8 cellular contexts compared by ENCODE assay signal in the genomic region with DNA sequence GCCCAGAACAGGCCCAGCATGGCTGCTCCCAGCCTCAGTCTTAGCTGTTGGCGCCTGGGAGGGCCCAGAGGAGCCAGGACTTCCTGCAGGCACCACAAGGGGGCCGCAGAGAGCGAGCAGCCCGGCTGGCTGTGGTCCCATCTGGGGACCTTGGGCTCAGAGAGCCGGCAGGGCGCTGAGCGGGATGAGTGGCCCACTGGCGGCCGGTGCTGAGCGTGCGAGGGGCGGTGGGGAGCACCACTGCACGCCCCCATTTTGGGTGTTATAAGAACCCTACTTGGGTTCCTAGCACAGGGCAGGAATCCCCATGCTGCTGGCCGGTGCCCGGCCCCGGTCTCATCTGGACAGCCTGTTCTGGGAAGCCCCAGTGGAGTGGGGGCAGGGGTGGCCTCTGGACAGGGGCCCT. TPM values are rescaled to one million over a fixed set of nuclear protein-coding genes. Genes with fewer than 3 reads are reported as not detected.
DNase-seq lines count a peak whose midpoint lies in the region; FAIRE-seq and TF ChIP-seq lines count a peak whose summit lies in the region.

No MANE protein-coding gene starts in this region.

- peak; percentile 83 to 92 for TF ChIP-seq CTCF in endothelial cell of umbilical vein (IDR thresholded peaks at IDR 0.05; ENCODE audit: extremely low read depth in 1 of 2, insufficient read depth in 1 of 2, low read depth in 1 of 2, low read length in 2 of 2)

- no peak overlapping the region for H3K4me2 ChIP-seq in endothelial cell of umbilical vein (ENCODE audit: insufficient read depth, low read length)

- POLR2A ChIA-PET in endothelial cell of umbilical vein (lab: Charles Lee), result no interaction called here

- intact Hi-C loops in endothelial cell of umbilical vein (cut with micrococcal nuclease), result loop anchor here (1.0 kb wide), 4 partner anchors 33 to 80 kb away; no protein-coding TSS in a partner anchor

- dilution Hi-C loops in endothelial cell of umbilical vein (cut with MboI; ENCODE audit: extremely low pct_ligation_motif_present, low sequenced_read_pairs), result no loop called here

- H3K27ac ChIP-seq in endothelial cell of umbilical vein (ENCODE audit: insufficient read depth, low read depth, low read length), result no peak overlapping the region

- DNase-seq in NCI-H1092 treated with DMSO at 0.1 percent for 48 hours (lab: John Stamatoyannopoulos, UW), result peak; percentile 10
- DNase-seq in NCI-H1092 (lab: John Stamatoyannopoulos, UW), result no peak
- peak; percentile 29 for DNase-seq in NCI-H2171 treated with DMSO at 0.1 percent for 48 hours (lab: John Stamatoyannopoulos, UW)
- DNase-seq in activated CD8-positive, alpha-beta memory T cell treated with anti-CD3 and anti-CD28 coated beads, Interleukin-2, amount 50 U/mL, for 1 hour (ENCODE audit: extremely low read depth), result peak; percentile 20
- DNase-seq in endothelial cell of umbilical vein (ENCODE audit: low read depth, low spot score), result peak; percentile 74
- DNase-seq in mucosa of gallbladder (ENCODE audit: low spot score), result peak; percentile 63
- peak; percentile 52 for DNase-seq in stimulated activated CD8-positive, alpha-beta memory T cell treated with anti-CD3 and anti-CD28 coated beads, Interleukin-4, amount 100 ng/mL, for 24 hours (ENCODE audit: low read depth)
- no peak for DNase-seq in NCI-H446 treated with DMSO at 0.1 percent for 48 hours (lab: John Stamatoyannopoulos, UW)

- H3K36me3 ChIP-seq in endothelial cell of umbilical vein (ENCODE audit: control insufficient read depth in 2 of 2, extremely low read depth in 1 of 2, insufficient read depth in 2 of 2, low read length in 2 of 2), result peaks cover 3 to 25% of the 10 kb centered on the region in 2 experiments

- H2AFZ ChIP-seq in endothelial cell of umbilical vein (ENCODE audit: low read depth, low read length), result no peak overlapping the region

- TF ChIP-seq POLR2A in endothelial cell of umbilical vein (IDR thresholded peaks at IDR 0.05; ENCODE audit: low read depth, low read length), result no peak

- no peaks in the 10 kb centered on the region for H3K9me3 ChIP-seq in endothelial cell of umbilical vein (replicated peaks; ENCODE audit: control insufficient read depth, insufficient read depth, low read length)

- H3K9me1 ChIP-seq in endothelial cell of umbilical vein (replicated peaks; ENCODE audit: control insufficient read depth, extremely low read depth, insufficient read depth, low read length), result no peaks in the 10 kb centered on the region

- no peak overlapping the region for H3K4me3 ChIP-seq in endothelial cell of umbilical vein (replicated peaks in 1 of 3; ENCODE audit: insufficient read depth in 1 of 3, low read depth in 1 of 3, low read length in 3 of 3)

- CTCF ChIA-PET in endothelial cell of umbilical vein (lab: Charles Lee), result interaction anchor here (0.6 to 1.9 kb wide), 20 partner anchors 9 to 132 kb away, joined by 3 to 31 read pairs (median 4); partner anchors contain the start of gene CRIP1

- peak; percentile 82 for FAIRE-seq in endothelial cell of umbilical vein (lab: Jason Lieb, UNC)

- no peaks in the 10 kb centered on the region for H4K20me1 ChIP-seq in endothelial cell of umbilical vein (replicated peaks; ENCODE audit: control insufficient read depth, extremely low read depth, insufficient read depth, low read length)

- no TSS peak for BruUV-seq in endothelial cell of umbilical vein (replicated peaks; lab: Mats Ljungman, UMichigan)

- peaks cover 6% of the 10 kb centered on the region for H3K79me2 ChIP-seq in endothelial cell of umbilical vein (ENCODE audit: control insufficient read depth, insufficient read depth, low read length)

- peak overlapping the region; percentile 22 for H3K9ac ChIP-seq in endothelial cell of umbilical vein (replicated peaks; ENCODE audit: extremely low read depth, insufficient read depth, low read length)

- H3K4me1 ChIP-seq in endothelial cell of umbilical vein (ENCODE audit: control insufficient read depth, extremely low read depth, insufficient read depth, low read length), result no peaks in the 10 kb centered on the region

- no peaks in the 10 kb centered on the region for H3K27me3 ChIP-seq in endothelial cell of umbilical vein (ENCODE audit: control insufficient read depth in 2 of 2, insufficient read depth in 2 of 2, low read length in 2 of 2)

TF ChIP-seq in endothelial cell of umbilical vein, 7 proteins besides CTCF, POLR2A, EP300 and RAD21:
- TF ChIP-seq JUN (IDR thresholded peaks at IDR 0.05; ENCODE audit: borderline replicate concordance, insufficient read depth, insufficient read length, low read depth) (no peak), EZH2 (IDR thresholded peaks at IDR 0.05; ENCODE audit: borderline replicate concordance, low read depth, low read length, severe bottlenecking) (no peak), POLR2AphosphoS5 (IDR thresholded peaks at IDR 0.05; ENCODE audit: insufficient read depth, low read depth, low read length) (no peak), MYC (IDR thresholded peaks at IDR 0.05; ENCODE audit: low read depth, low read length) (no peak), GATA2 (IDR thresholded peaks at IDR 0.05; ENCODE audit: insufficient read depth, insufficient read length, low read depth, low read length) (no peak), FOS (IDR thresholded peaks at IDR 0.05; ENCODE audit: borderline replicate concordance, insufficient read depth, low read length) (no peak)
- TF ChIP-seq, protein P1, sequence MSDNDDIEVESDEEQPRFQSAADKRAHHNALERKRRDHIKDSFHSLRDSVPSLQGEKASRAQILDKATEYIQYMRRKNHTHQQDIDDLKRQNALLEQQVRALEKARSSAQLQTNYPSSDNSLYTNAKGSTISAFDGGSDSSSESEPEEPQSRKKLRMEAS (IDR thresholded peaks at IDR 0.05; ENCODE audit: insufficient read depth, insufficient read length), result no peak

RNA-seq across cellular contexts. Expression of gene CRIP2, which starts 25.9 kb away (rescaled TPM):
- total RNA-seq in endothelial cell of umbilical vein (322 and 361 TPM in 2 replicates), mucosa of gallbladder (130 TPM)
- polyA plus RNA-seq in endothelial cell of umbilical vein, result 954 and 1,384 TPM in 2 replicates
- 542 and 715 TPM in 2 replicates for polyA plus RNA-seq in endothelial cell of umbilical vein (2011; cell fraction: cytosol; rRNA removed)
- 348 and 443 TPM in 2 replicates for polyA plus RNA-seq in endothelial cell of umbilical vein (2011; cell fraction: nucleus; rRNA removed)
- 232 and 368 TPM in 2 replicates for polyA plus RNA-seq in endothelial cell of umbilical vein (2012)
- 127 and 173 TPM in 2 replicates for polyA minus RNA-seq in endothelial cell of umbilical vein
- 41.4 TPM for polyA minus RNA-seq in endothelial cell of umbilical vein (2011; cell fraction: cytosol; rRNA and poly(A)+ RNA removed)
- polyA minus RNA-seq in endothelial cell of umbilical vein (2011; cell fraction: nucleus; rRNA and poly(A)+ RNA removed), result 40.5 and 94.7 TPM in 2 replicates

RNA-seq across cellular contexts. Expression of gene MTA1, which starts 29.1 kb away (rescaled TPM):
- total RNA-seq in endothelial cell of umbilical vein (158 and 167 TPM in 2 replicates), mucosa of gallbladder (111 TPM)
- polyA plus RNA-seq in endothelial cell of umbilical vein, result 85.2 and 97.2 TPM in 2 replicates
- polyA plus RNA-seq in endothelial cell of umbilical vein (2011; cell fraction: cytosol; rRNA removed), result 64.9 and 83.8 TPM in 2 replicates
- polyA plus RNA-seq in endothelial cell of umbilical vein (2011; cell fraction: nucleus; rRNA removed), result 382 and 473 TPM in 2 replicates
- 74.8 and 83.4 TPM in 2 replicates for polyA plus RNA-seq in endothelial cell of umbilical vein (2012)
- 58.0 and 69.6 TPM in 2 replicates for polyA minus RNA-seq in endothelial cell of umbilical vein
- polyA minus RNA-seq in endothelial cell of umbilical vein (2011; cell fraction: cytosol; rRNA and poly(A)+ RNA removed), result 90.6 TPM
- 110 and 182 TPM in 2 replicates for polyA minus RNA-seq in endothelial cell of umbilical vein (2011; cell fraction: nucleus; rRNA and poly(A)+ RNA removed)

RNA-seq across cellular contexts. Expression of gene CRIP1, which starts 38.0 kb away (rescaled TPM):
- 4.8 and 8.1 TPM in 2 replicates for total RNA-seq in endothelial cell of umbilical vein
- 3.0 and 3.1 TPM in 2 replicates for polyA plus RNA-seq in endothelial cell of umbilical vein
- 2.9 and 3.9 TPM in 2 replicates for polyA plus RNA-seq in endothelial cell of umbilical vein (2011; cell fraction: cytosol; rRNA removed)
- polyA plus RNA-seq in endothelial cell of umbilical vein (2011; cell fraction: nucleus; rRNA removed), result 3.3 and 3.7 TPM in 2 replicates
- 2.8 and 4.2 TPM in 2 replicates for polyA plus RNA-seq in endothelial cell of umbilical vein (2012)
- polyA minus RNA-seq in endothelial cell of umbilical vein, result 0.91 TPM in 1 of 2 replicates, not detected in the other
- 143 TPM for polyA minus RNA-seq in endothelial cell of umbilical vein (2011; cell fraction: cytosol; rRNA and poly(A)+ RNA removed)
- 3.5 and 5.3 TPM in 2 replicates for polyA minus RNA-seq in endothelial cell of umbilical vein (2011; cell fraction: nucleus; rRNA and poly(A)+ RNA removed)
- 35.7 TPM for total RNA-seq in mucosa of gallbladder

RNA-seq across cellular contexts. Expression of gene TEDC1, which starts 42.3 kb away (rescaled TPM):
- total RNA-seq in endothelial cell of umbilical vein (25.3 and 29.9 TPM in 2 replicates), mucosa of gallbladder (10.8 TPM)
- polyA plus RNA-seq in endothelial cell of umbilical vein, result 16.5 and 16.8 TPM in 2 replicates
- 10.1 and 15.0 TPM in 2 replicates for polyA plus RNA-seq in endothelial cell of umbilical vein (2011; cell fraction: cytosol; rRNA removed)
- 16.3 and 20.8 TPM in 2 replicates for polyA plus RNA-seq in endothelial cell of umbilical vein (2011; cell fraction: nucleus; rRNA removed)
- 6.7 and 9.0 TPM in 2 replicates for polyA plus RNA-seq in endothelial cell of umbilical vein (2012)
- 3.8 and 6.5 TPM in 2 replicates for polyA minus RNA-seq in endothelial cell of umbilical vein
- 26.7 TPM for polyA minus RNA-seq in endothelial cell of umbilical vein (2011; cell fraction: cytosol; rRNA and poly(A)+ RNA removed)
- 6.3 and 10.4 TPM in 2 replicates for polyA minus RNA-seq in endothelial cell of umbilical vein (2011; cell fraction: nucleus; rRNA and poly(A)+ RNA removed)

RNA-seq across cellular contexts. Expression of gene TEX22, which starts 50.4 kb away (rescaled TPM):
- total RNA-seq in endothelial cell of umbilical vein, result 1.1 and 2.1 TPM in 2 replicates
- 0.06 and 0.22 TPM in 2 replicates for polyA plus RNA-seq in endothelial cell of umbilical vein
- polyA plus RNA-seq in endothelial cell of umbilical vein (2011; cell fraction: cytosol; rRNA removed), result 0.14 TPM in 2 replicates
- polyA plus RNA-seq in endothelial cell of umbilical vein (2011; cell fraction: nucleus; rRNA removed), result 0.76 and 0.90 TPM in 2 replicates
- not detected in 2 replicates for polyA plus RNA-seq in endothelial cell of umbilical vein (2012)
- 0.19 and 0.23 TPM in 2 replicates for polyA minus RNA-seq in endothelial cell of umbilical vein
- not detected for polyA minus RNA-seq in endothelial cell of umbilical vein (2011; cell fraction: cytosol; rRNA and poly(A)+ RNA removed)
- polyA minus RNA-seq in endothelial cell of umbilical vein (2011; cell fraction: nucleus; rRNA and poly(A)+ RNA removed), result 0.24 and 0.53 TPM in 2 replicates
- 2.6 TPM for total RNA-seq in mucosa of gallbladder

Comparison
In these comparisons a context has a peak if more than half of its experiments do, and no peak if none do; other contexts are left out.
1. DNase-seq: peak in NCI-H1092 treated with DMSO at 0.1 percent for 48 hours (single experiment), NCI-H2171 treated with DMSO at 0.1 percent for 48 hours (single experiment), activated CD8-positive, alpha-beta memory T cell treated with anti-CD3 and anti-CD28 coated beads, Interleukin-2, amount 50 U/mL, for 1 hour (single experiment), endothelial cell of umbilical vein (single experiment), mucosa of gallbladder (single experiment) and stimulated activated CD8-positive, alpha-beta memory T cell treated with anti-CD3 and anti-CD28 coated beads, Interleukin-4, amount 100 ng/mL, for 24 hours (single experiment); none in NCI-H1092 (single experiment) and NCI-H446 treated with DMSO at 0.1 percent for 48 hours (single experiment).